Comparison of ENCODE assay signal across 9 cellular contexts in the genomic region with DNA sequence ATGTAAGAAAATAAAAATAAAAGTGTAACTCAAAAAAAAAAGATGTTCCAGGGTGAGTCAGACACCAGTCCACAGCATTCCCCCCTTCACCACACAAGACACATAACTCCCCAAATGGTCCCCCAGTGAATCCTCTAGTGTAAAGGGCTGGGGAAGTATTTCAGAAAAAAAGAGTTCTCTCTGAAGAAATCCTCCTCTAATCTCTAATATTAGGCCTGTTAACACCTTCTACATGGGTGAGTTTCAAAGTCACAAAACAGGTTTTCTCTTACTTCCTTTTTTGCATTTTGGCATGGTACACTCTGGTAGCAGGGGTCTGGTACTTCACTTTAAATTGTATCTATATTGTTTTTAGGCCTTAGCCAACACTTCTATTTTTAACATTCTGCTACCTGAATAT. TPM values are rescaled to one million over a fixed set of nuclear protein-coding genes. Genes with fewer than 3 reads are reported as not detected.
DNase-seq lines count a peak whose midpoint lies in the region; ATAC-seq and TF ChIP-seq lines count a peak whose summit lies in the region.
"Had no signal": no experiment of that assay in that cellular context is flagged by ENCODE, and none has a peak within 500 bp of the region (broad histone marks: within the 10 kb centered on the region; RNA-seq: fewer than 3 reads in every experiment).

No MANE protein-coding gene starts in this region.

- peaks cover 58% of the 10 kb centered on the region for H3K36me3 Mint-ChIP-seq in dendritic cell treated with granulocyte-macrophage colony-stimulating factor and Interleukin-4, amounts not matched to agents 40 ng/mL and 50 ng/mL, for 4 days (ENCODE audit: low read depth)
- peaks cover 7% of the 10 kb centered on the region for H3K36me3 Mint-ChIP-seq in chondrocyte (ENCODE audit: low read depth)

- ATAC-seq in GM18861 (IDR thresholded peaks at IDR 0.05; ENCODE audit: unreplicated experiment) (peak; percentile 45), HG03159 (IDR thresholded peaks at IDR 0.05; ENCODE audit: unreplicated experiment) (peak; percentile 49)

- H3K27me3 Mint-ChIP-seq in dendritic cell treated with granulocyte-macrophage colony-stimulating factor and Interleukin-4, amounts not matched to agents 40 ng/mL and 50 ng/mL, for 4 days = no peaks in the 10 kb centered on the region
- no peaks in the 10 kb centered on the region for H3K27me3 Mint-ChIP-seq in chondrocyte (ENCODE audit: low read depth)

- H3K27ac ChIP-seq in A673 (ENCODE audit: low read depth, low read length, poor library complexity, severe bottlenecking) (peak overlapping the region; percentile 79), colonic mucosa (no peak overlapping the region)

- H3K36me3 ChIP-seq in A673 (ENCODE audit: insufficient read depth, low read length, poor library complexity, severe bottlenecking) (peaks cover 38% of the 10 kb centered on the region), colonic mucosa (no peaks in the 10 kb centered on the region)

- H3K4me3 ChIP-seq in A673 (ENCODE audit: low read depth, low read length, poor library complexity, severe bottlenecking) (no peak overlapping the region), colonic mucosa (no peak overlapping the region)

- no peaks in the 10 kb centered on the region for H3K9me3 ChIP-seq in A673 (ENCODE audit: low read depth, low read length, poor library complexity, severe bottlenecking)
- no peaks in the 10 kb centered on the region for H3K9me3 ChIP-seq in colonic mucosa

- CTCF ChIA-PET in A673 (lab: Charles Lee) = interaction anchor here (0.6 kb wide), 1 partner anchor 151 kb away, joined by 3 read pairs; no protein-coding TSS in a partner anchor

- H3K27me3 ChIP-seq in A673 (replicated peaks; ENCODE audit: insufficient read depth, low read depth, low read length, poor library complexity) (no peaks in the 10 kb centered on the region), colonic mucosa (no peaks in the 10 kb centered on the region)

- DNase-seq in A673 (ENCODE audit: low spot score) (no peak), colonic mucosa (no peak), NCI-H774 (lab: John Stamatoyannopoulos, UW) (no peak), chondrocyte (ENCODE audit: low spot score) (no peak)
- DNase-seq in activated CD4-positive, alpha-beta T cell treated with anti-CD3 and anti-CD28 coated beads, Interleukin-2, amount 50 U/mL, for 1 hour = no peak
- DNase-seq: NCI-H1694 treated with DMSO at 0.1 percent for 48 hours had no signal

- H3K4me3 Mint-ChIP-seq in dendritic cell treated with granulocyte-macrophage colony-stimulating factor and Interleukin-4, amounts not matched to agents 40 ng/mL and 50 ng/mL, for 4 days = no peak overlapping the region
- no peak overlapping the region for H3K4me3 Mint-ChIP-seq in chondrocyte (ENCODE audit: unreplicated experiment)

- POLR2A ChIA-PET in A673 (lab: Charles Lee; ENCODE audit: low non-redundant PET) = no interaction called here

- H3K4me1 ChIP-seq in A673 (ENCODE audit: insufficient read depth, low read length, poor library complexity, severe bottlenecking) (peaks cover 64% of the 10 kb centered on the region), colonic mucosa (no peaks in the 10 kb centered on the region)

- peaks cover 36% of the 10 kb centered on the region for H3K4me1 Mint-ChIP-seq in dendritic cell treated with granulocyte-macrophage colony-stimulating factor and Interleukin-4, amounts not matched to agents 40 ng/mL and 50 ng/mL, for 4 days (ENCODE audit: low read depth)
- H3K4me1 Mint-ChIP-seq in chondrocyte (ENCODE audit: low read depth) = peaks cover 57% of the 10 kb centered on the region

- H3K27ac Mint-ChIP-seq in dendritic cell treated with granulocyte-macrophage colony-stimulating factor and Interleukin-4, amounts not matched to agents 40 ng/mL and 50 ng/mL, for 4 days = peak overlapping the region; percentile 30
- no peak overlapping the region for H3K27ac Mint-ChIP-seq in chondrocyte (ENCODE audit: unreplicated experiment)

- no peak overlapping the region for H3K9ac ChIP-seq in colonic mucosa (ENCODE audit: low read depth in 2 of 2, low read length in 2 of 2)

- TF ChIP-seq CTCF in A673 (conservative IDR thresholded peaks at IDR 0.05; ENCODE audit: low read depth, low read length) (no peak), colonic mucosa (IDR thresholded peaks at IDR 0.05) (no peak), chondrocyte (IDR thresholded peaks at IDR 0.05) (no peak)

- intact Hi-C loops in A673 (cut with micrococcal nuclease; ENCODE audit: unreplicated experiment) (no loop called here), colonic mucosa (cut with DNase I) (no loop called here)
- intact Hi-C loops in dendritic cell treated with granulocyte-macrophage colony-stimulating factor and Interleukin-4, amounts not matched to agents 40 ng/mL and 50 ng/mL, for 4 days (cut with micrococcal nuclease) = no loop called here

- H3K9me3 Mint-ChIP-seq in dendritic cell treated with granulocyte-macrophage colony-stimulating factor and Interleukin-4, amounts not matched to agents 40 ng/mL and 50 ng/mL, for 4 days = no peaks in the 10 kb centered on the region
- no peaks in the 10 kb centered on the region for H3K9me3 Mint-ChIP-seq in chondrocyte (ENCODE audit: low read depth)

- no TSS peak for BruUV-seq in A673 (replicated peaks; lab: Mats Ljungman, UMichigan)

RNA-seq across cellular contexts. Expression of a gene that starts 28.2 kb away (rescaled TPM):
- total RNA-seq in A673 (2021) (103 and 132 TPM in 2 replicates), colonic mucosa (10 to 100 TPM; 58.8 to 92.3 TPM), chondrocyte (79.0 to 83.9 TPM (median 82.5 TPM) in 3 replicates)
